In genomic region chr15:34582461-34583357, GRCh38 we compare ENCODE assay signal across 8 cellular contexts. TPM values are rescaled to one million over a fixed set of nuclear protein-coding genes. Genes with fewer than 3 reads are reported as not detected.
DNase-seq lines count a peak whose midpoint lies in the region; ATAC-seq and TF ChIP-seq lines count a peak whose summit lies in the region.

No MANE protein-coding gene starts in this region.

- H3K27me3 ChIP-seq in H9 (ENCODE audit: insufficient read depth, low read length): peaks cover 2% of the 10 kb centered on the region; the same call in 1 of the 2 replicates
- peaks cover 0 to 4% (median 0%) of the 10 kb centered on the region in 4 donors for H3K27me3 ChIP-seq in esophagus muscularis mucosa
- no peaks in the 10 kb centered on the region for H3K27me3 ChIP-seq in naive thymus-derived CD4-positive, alpha-beta T cell (ENCODE audit: control insufficient read depth in 2 of 2, insufficient read depth in 2 of 2, low read length in 2 of 2)
- H3K27me3 ChIP-seq in upper lobe of right lung: no peaks in the 10 kb centered on the region

- no CpG with 5 or more reads among the region's 69 CpGs for WGBS in H9 (ENCODE audit: extremely low coverage, insufficient read length, low lambda C conversion rate)
- WGBS in esophagus muscularis mucosa: 11% methylated on average over 19 of the region's 69 CpGs

- no peak overlapping the region for H3K9ac ChIP-seq in H9 (ENCODE audit: extremely low read depth, insufficient read length, low read length)

- H3K4ac ChIP-seq in H9 (ENCODE audit: low read depth, low read length): no peak overlapping the region

- H4K91ac ChIP-seq in H9 (ENCODE audit: insufficient read length, low read depth, low read length): no peak overlapping the region

- H4K20me1 ChIP-seq in H9 (ENCODE audit: control insufficient read depth, insufficient read depth, insufficient read length): no peaks in the 10 kb centered on the region

- H3K79me1 ChIP-seq in H9 (ENCODE audit: insufficient read depth, low read depth, low read length, poor library complexity, severe bottlenecking): peaks cover 5% of the 10 kb centered on the region

- H3K79me2 ChIP-seq in H9 (ENCODE audit: insufficient read depth, low read length): peaks cover 8% of the 10 kb centered on the region; the same call in 1 of the 2 replicates

- POLR2A ChIA-PET in naive thymus-derived CD4-positive, alpha-beta T cell (lab: Charles Lee): interaction anchor here (0.6 to 1.7 kb wide), 10 partner anchors 216 to 480 kb away, joined by 3 to 7 read pairs (median 3); partner anchors contain the start of genes EMC4, LPCAT4 and SLC12A6

- peak; percentile 50 for ATAC-seq in naive thymus-derived CD4-positive, alpha-beta T cell
- ATAC-seq in upper lobe of right lung: peak; percentile 76

- H3K56ac ChIP-seq in H9 (ENCODE audit: insufficient read length, low read depth, low read length): no peak overlapping the region

- TF ChIP-seq CTCF in H9 (conservative IDR thresholded peaks at IDR 0.05): no peak
- no peak for TF ChIP-seq CTCF in esophagus muscularis mucosa (IDR thresholded peaks at IDR 0.05)
- no peak for TF ChIP-seq CTCF in upper lobe of right lung (IDR thresholded peaks at IDR 0.05)

- no peak overlapping the region for H3T11ph ChIP-seq in H9 (ENCODE audit: low read length)

- H3K9me3 ChIP-seq in H9 (ENCODE audit: control insufficient read depth, low read depth, low read length) (no peaks in the 10 kb centered on the region), esophagus muscularis mucosa (no peaks in the 10 kb centered on the region), upper lobe of right lung (no peaks in the 10 kb centered on the region)
- no peaks in the 10 kb centered on the region for H3K9me3 ChIP-seq in naive thymus-derived CD4-positive, alpha-beta T cell (ENCODE audit: control insufficient read depth in 2 of 3, low read length in 3 of 3)

- peaks cover 17% of the 10 kb centered on the region for H3K23me2 ChIP-seq in H9 (ENCODE audit: insufficient read length, low read depth, low read length, poor library complexity, severe bottlenecking)

- H2BK20ac ChIP-seq in H9 (ENCODE audit: low read depth, low read length, poor library complexity, severe bottlenecking): no peak overlapping the region

- H3K4me3 Mint-ChIP-seq in H9: peak overlapping the region; percentile 79 to 87
- peak overlapping the region; percentile 79 to 92 (median 88) for H3K4me3 Mint-ChIP-seq in naive thymus-derived CD4-positive, alpha-beta T cell

- H3K4me1 Mint-ChIP-seq in H9: peaks cover 26 to 30% of the 10 kb centered on the region in 2 experiments
- peaks cover 28 to 51% (median 42%) of the 10 kb centered on the region in 7 donors for H3K4me1 Mint-ChIP-seq in naive thymus-derived CD4-positive, alpha-beta T cell

- H3K4me2 ChIP-seq in H9 (ENCODE audit: insufficient read depth, insufficient read length, low read length): peak overlapping the region; percentile 75

- no peak overlapping the region for H2AFZ ChIP-seq in H9 (ENCODE audit: low read length)

- H3K27ac ChIP-seq in H9 (ENCODE audit: insufficient read length, low read depth, low read length) (no peak overlapping the region), esophagus muscularis mucosa (replicated peaks in 1 of 4) (peak overlapping the region; percentile 41 to 79 (median 72)), upper lobe of right lung (no peak overlapping the region)
- H3K27ac ChIP-seq in naive thymus-derived CD4-positive, alpha-beta T cell (ENCODE audit: low read depth, low read length): peak overlapping the region; percentile 82

- no peak overlapping the region for H2BK12ac ChIP-seq in H9 (ENCODE audit: insufficient read length, low read depth, low read length)

- intact Hi-C loops in esophagus muscularis mucosa (cut with DNase I) (loop anchor here (10.0 kb wide), 2 partner anchors 68 to 238 kb away; partner anchors contain the start of genes NOP10 and NUTM1), upper lobe of right lung (cut with DNase I) (no loop called here)
- intact Hi-C loops in naive thymus-derived CD4-positive, alpha-beta T cell (cut with micrococcal nuclease): loop anchor here (1.0 to 10.0 kb wide), 8 partner anchors 215 to 544 kb away; partner anchors contain the start of genes LPCAT4 (in 2 of the 2), PGBD4 (in 2 of the 2), NOP10 (in 1 of the 2) and NUTM1 (in 1 of the 2)

- H3K4me3 ChIP-seq in esophagus muscularis mucosa (peak overlapping the region; percentile 66 to 95 (median 78)), upper lobe of right lung (peak overlapping the region; percentile 75)
- peak overlapping the region; percentile 85 for H3K4me3 ChIP-seq in naive thymus-derived CD4-positive, alpha-beta T cell (ENCODE audit: low read length)

- CTCF ChIA-PET in naive thymus-derived CD4-positive, alpha-beta T cell (lab: Charles Lee): interaction anchor here (2.4 kb wide), 1 partner anchor 215 kb away, joined by 8 read pairs; the partner anchor contains the start of gene LPCAT4

- H3K4me1 ChIP-seq in H9 (ENCODE audit: insufficient read depth, low read length): no peaks in the 10 kb centered on the region
- peaks cover 21 to 29% (median 25%) of the 10 kb centered on the region in 4 donors for H3K4me1 ChIP-seq in esophagus muscularis mucosa
- peaks cover 6 to 21% of the 10 kb centered on the region in 2 donors for H3K4me1 ChIP-seq in naive thymus-derived CD4-positive, alpha-beta T cell (ENCODE audit: control insufficient read depth in 2 of 2, insufficient read depth in 2 of 2, low read length in 2 of 2)
- H3K4me1 ChIP-seq in upper lobe of right lung: peaks cover 15% of the 10 kb centered on the region

- H2BK15ac ChIP-seq in H9 (ENCODE audit: low read depth, low read length): no peak overlapping the region

- H3K18ac ChIP-seq in H9 (ENCODE audit: insufficient read length, low read depth, low read length): no peak overlapping the region

- H2BK5ac ChIP-seq in H9 (ENCODE audit: insufficient read length, low read length): no peak overlapping the region

- no peak overlapping the region for H4K5ac ChIP-seq in H9 (ENCODE audit: insufficient read length, low read depth, low read length)

- H3K9me3 Mint-ChIP-seq in H9: no peaks in the 10 kb centered on the region
- H3K9me3 Mint-ChIP-seq in naive thymus-derived CD4-positive, alpha-beta T cell: no peaks in the 10 kb centered on the region

- H3K14ac ChIP-seq in H9 (ENCODE audit: insufficient read depth, low read length): no peak overlapping the region

- DNase-seq in NCI-H2196 (lab: John Stamatoyannopoulos, UW; ENCODE audit: unreplicated experiment): peak; percentile 3
- no peak for DNase-seq in NCI-H2196 treated with DMSO at 0.1 percent for 48 hours (lab: John Stamatoyannopoulos, UW; ENCODE audit: unreplicated experiment)
- peak; percentile 43 for DNase-seq in H9
- DNase-seq in LoVo (ENCODE audit: low spot score): peak; percentile 20
- DNase-seq in activated CD8-positive, alpha-beta memory T cell treated with anti-CD3 and anti-CD28 coated beads for 24 hours: peak; percentile 78
- DNase-seq in esophagus muscularis mucosa (ENCODE audit: extremely low spot score): no peak
- peak in 8 of 9 donors; percentile 10 to 52 (median 24) for DNase-seq in naive thymus-derived CD4-positive, alpha-beta T cell
- DNase-seq in upper lobe of right lung: peak; percentile 78

- H2AK5ac ChIP-seq in H9 (ENCODE audit: insufficient read length, low read length): no peak overlapping the region

- no peak overlapping the region for H4K8ac ChIP-seq in H9 (replicated peaks; ENCODE audit: insufficient read length, low read depth, low read length)

- TF ChIP-seq POLR2A in esophagus muscularis mucosa (IDR thresholded peaks at IDR 0.05; ENCODE audit: low read depth): no peak

- TF ChIP-seq EP300 in esophagus muscularis mucosa (IDR thresholded peaks at IDR 0.05): no peak

- H3K27me3 Mint-ChIP-seq in H9 (ENCODE audit: low read depth): peaks cover 25% of the 10 kb centered on the region
- peaks cover 0 to 9% (median 6%) of the 10 kb centered on the region in 5 donors for H3K27me3 Mint-ChIP-seq in naive thymus-derived CD4-positive, alpha-beta T cell

- H3K23ac ChIP-seq in H9 (ENCODE audit: insufficient read length, low read depth, low read length): no peak overlapping the region

- H3K27ac Mint-ChIP-seq in H9: no peak overlapping the region
- H3K27ac Mint-ChIP-seq in naive thymus-derived CD4-positive, alpha-beta T cell: peak overlapping the region; percentile 51 to 88 (median 71)

- H3K36me3 ChIP-seq in esophagus muscularis mucosa (no peaks in the 10 kb centered on the region), upper lobe of right lung (no peaks in the 10 kb centered on the region)
- peaks cover 0 to 12% (median 0%) of the 10 kb centered on the region in 3 experiments for H3K36me3 ChIP-seq in naive thymus-derived CD4-positive, alpha-beta T cell (ENCODE audit: control insufficient read depth in 2 of 3, insufficient read depth in 3 of 3, low read length in 3 of 3)

- no peak overlapping the region for H2BK120ac ChIP-seq in H9 (ENCODE audit: low read depth, low read length, poor library complexity, severe bottlenecking)

- peaks cover 0 to 2% (median 0%) of the 10 kb centered on the region in 3 experiments; a peak in 2 of 7 replicates for H3K36me3 Mint-ChIP-seq in H9 (ENCODE audit: insufficient read depth in 1 of 3, low read depth in 3 of 3)
- H3K36me3 Mint-ChIP-seq in naive thymus-derived CD4-positive, alpha-beta T cell: peaks cover 0 to 8% (median 0%) of the 10 kb centered on the region in 5 donors

RNA-seq across cellular contexts. Expression of gene GOLGA8B, which starts 0.7 kb away (rescaled TPM):
- total RNA-seq in H9 (2021): 37.1 and 42.1 TPM in 2 replicates
- total RNA-seq in esophagus muscularis mucosa: 10 to 100 TPM; 20.3 to 70.2 (median 42.4) TPM
- 100 to 1,000 TPM; 285 to 393 (median 315) TPM for total RNA-seq in naive thymus-derived CD4-positive, alpha-beta T cell
- 1 to 10 TPM; 2.5 to 8.6 TPM for polyA plus RNA-seq in naive thymus-derived CD4-positive, alpha-beta T cell
- total RNA-seq in upper lobe of right lung: 56.0 TPM

Comparison
In these comparisons a context has a peak if more than half of its experiments do, and no peak if none do; other contexts are left out.
1. DNase-seq: peak in NCI-H2196 (single experiment), H9 (single experiment), LoVo (single experiment), activated CD8-positive, alpha-beta memory T cell treated with anti-CD3 and anti-CD28 coated beads for 24 hours (single experiment), naive thymus-derived CD4-positive, alpha-beta T cell (8 of 9) and upper lobe of right lung (single experiment); none in NCI-H2196 treated with DMSO at 0.1 percent for 48 hours (single experiment) and esophagus muscularis mucosa (single experiment).
2. H3K27ac ChIP-seq: peak in esophagus muscularis mucosa (4 of 4) and naive thymus-derived CD4-positive, alpha-beta T cell (single experiment); none in H9 (single experiment) and upper lobe of right lung (single experiment).
3. H3K27ac Mint-ChIP-seq: peak in naive thymus-derived CD4-positive, alpha-beta T cell (9 of 9); none in H9 (0 of 3).
4. Peak in every context shown above with its lines, with median percentiles within 50 percentile points of each other: H3K4me3 ChIP-seq.